ENCODE assay signal across 8 cellular contexts in the genomic region with DNA sequence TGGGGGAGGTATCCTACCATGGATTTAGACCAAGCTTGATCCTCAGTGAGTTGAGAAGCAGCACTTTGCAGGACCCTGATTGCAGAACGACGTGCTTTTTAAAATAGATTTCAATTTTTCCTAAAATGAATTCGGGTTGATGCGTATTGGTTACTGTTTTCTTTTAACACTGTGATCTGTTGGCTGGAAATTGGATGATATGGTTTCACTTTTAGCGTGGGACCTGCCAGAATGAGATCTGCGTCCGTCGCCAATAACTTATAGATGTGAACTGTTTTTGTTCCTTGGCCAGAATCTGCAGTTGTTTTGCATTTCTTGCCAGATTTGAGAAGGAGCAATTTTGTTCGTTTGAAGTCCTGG. TPM values are rescaled to one million over a fixed set of nuclear protein-coding genes. Genes with fewer than 3 reads are reported as not detected.
A peak's percentile ranks its signal among the peaks of the same experiment; 100 is the strongest.
DNase-seq lines count a peak whose midpoint lies in the region; ATAC-seq, FAIRE-seq and TF ChIP-seq lines count a peak whose summit lies in the region.

No MANE protein-coding gene starts in this region.

- H3K9me3 Mint-ChIP-seq in nephron progenitor cell: no peaks in the 10 kb centered on the region

- H3K36me3 Mint-ChIP-seq in nephron progenitor cell (ENCODE audit: low read depth): no peaks in the 10 kb centered on the region

- TF ChIP-seq CTCF in heart left ventricle (IDR thresholded peaks at IDR 0.05) (no peak), endothelial cell of umbilical vein (IDR thresholded peaks at IDR 0.05; ENCODE audit: extremely low read depth in 1 of 2, insufficient read depth in 1 of 2, low read depth in 1 of 2, low read length in 2 of 2) (no peak), nephron progenitor cell (IDR thresholded peaks at IDR 0.05) (no peak)

- H3K9me3 ChIP-seq in heart left ventricle (no peaks in the 10 kb centered on the region), endothelial cell of umbilical vein (replicated peaks; ENCODE audit: control insufficient read depth, insufficient read depth, low read length) (no peaks in the 10 kb centered on the region)

- H3K4me3 ChIP-seq in heart left ventricle (peak overlapping the region; percentile 73 to 100 (median 90)), endothelial cell of umbilical vein (replicated peaks in 1 of 3; ENCODE audit: insufficient read depth in 1 of 3, low read depth in 1 of 3, low read length in 3 of 3) (peak overlapping the region; percentile 31 to 89 (median 87))

- CTCF ChIA-PET in endothelial cell of umbilical vein (lab: Charles Lee): interaction anchor here (0.8 to 3.4 kb wide), 5 partner anchors 13 to 66 kb away, joined by 3 to 27 read pairs (median 4); no protein-coding TSS in a partner anchor

- H3K27ac Mint-ChIP-seq in nephron progenitor cell: peak overlapping the region; percentile 95

- H3K4me2 ChIP-seq in endothelial cell of umbilical vein (ENCODE audit: insufficient read depth, low read length): peak overlapping the region; percentile 88

- no peaks in the 10 kb centered on the region for H3K9me1 ChIP-seq in endothelial cell of umbilical vein (replicated peaks; ENCODE audit: control insufficient read depth, extremely low read depth, insufficient read depth, low read length)

- H3K4me3 Mint-ChIP-seq in nephron progenitor cell: peak overlapping the region; percentile 96

- TSS peak; percentile 49 for BruUV-seq in endothelial cell of umbilical vein (replicated peaks; lab: Mats Ljungman, UMichigan)

- DNase-seq in heart left ventricle (no peak), left ventricle myocardium superior (no peak), endothelial cell of umbilical vein (ENCODE audit: low read depth, low spot score) (peak; percentile 64), nephron progenitor cell (no peak), NCI-H2081 (lab: John Stamatoyannopoulos, UW) (no peak)

- WGBS in heart left ventricle, 4 donors: 0 to 1% (median 0%) methylated on average over 9 of the region's 9 CpGs

- H3K27me3 ChIP-seq in heart left ventricle (no peaks in the 10 kb centered on the region), endothelial cell of umbilical vein (ENCODE audit: control insufficient read depth in 2 of 2, insufficient read depth in 2 of 2, low read length in 2 of 2) (no peaks in the 10 kb centered on the region)

- H3K4me1 ChIP-seq in heart left ventricle (peaks cover 0 to 26% (median 13%) of the 10 kb centered on the region in 12 donors), endothelial cell of umbilical vein (ENCODE audit: control insufficient read depth, extremely low read depth, insufficient read depth, low read length) (peaks cover 5% of the 10 kb centered on the region)

- H3K27ac ChIP-seq in heart left ventricle: peak overlapping the region in 11 of 12 donors; percentile 7 to 92 (median 87)
- H3K27ac ChIP-seq in endothelial cell of umbilical vein (ENCODE audit: insufficient read depth, low read depth, low read length): peak overlapping the region; percentile 40

- dilution Hi-C loops in endothelial cell of umbilical vein (cut with MboI; ENCODE audit: extremely low pct_ligation_motif_present, low sequenced_read_pairs): no loop called here

- FAIRE-seq in endothelial cell of umbilical vein (lab: Jason Lieb, UNC): no peak

- H3K4me1 Mint-ChIP-seq in nephron progenitor cell: peaks cover 44% of the 10 kb centered on the region

- no peak for TF ChIP-seq POLR2A in heart left ventricle (IDR thresholded peaks at IDR 0.05)
- TF ChIP-seq POLR2A in endothelial cell of umbilical vein (IDR thresholded peaks at IDR 0.05; ENCODE audit: low read depth, low read length): no peak

- H3K36me3 ChIP-seq in heart left ventricle (peaks cover 0 to 8% (median 0%) of the 10 kb centered on the region in 9 donors), endothelial cell of umbilical vein (ENCODE audit: control insufficient read depth in 2 of 2, extremely low read depth in 1 of 2, insufficient read depth in 2 of 2, low read length in 2 of 2) (peaks cover 0 to 3% of the 10 kb centered on the region in 2 experiments)

- ATAC-seq in heart left ventricle (no peak), left ventricle myocardium superior (no peak), SK-N-SH treated with all-trans-retinoic acid at 6 μM for 48 hours (peak; percentile 15), GM21717 (IDR thresholded peaks at IDR 0.05; ENCODE audit: unreplicated experiment) (no peak), HG03280 (IDR thresholded peaks at IDR 0.05; ENCODE audit: unreplicated experiment) (no peak)

- H3K9ac ChIP-seq in endothelial cell of umbilical vein (replicated peaks; ENCODE audit: extremely low read depth, insufficient read depth, low read length): peak overlapping the region; percentile 72

- no peaks in the 10 kb centered on the region for H4K20me1 ChIP-seq in endothelial cell of umbilical vein (replicated peaks; ENCODE audit: control insufficient read depth, extremely low read depth, insufficient read depth, low read length)

- intact Hi-C loops in heart left ventricle (cut with DNase I) (loop anchor here in 8 of 10 donors (1.0 to 10.0 kb wide), 5 partner anchors 63 to 207 kb away; a partner anchor contains a TSS), left ventricle myocardium superior (cut with micrococcal nuclease) (no loop called here), endothelial cell of umbilical vein (cut with micrococcal nuclease) (loop anchor here (1.0 to 10.0 kb wide), 3 partner anchors 63 to 207 kb away; a partner anchor contains a TSS)

- peaks cover 53% of the 10 kb centered on the region for H3K79me2 ChIP-seq in endothelial cell of umbilical vein (ENCODE audit: control insufficient read depth, insufficient read depth, low read length)

- POLR2A ChIA-PET in endothelial cell of umbilical vein (lab: Charles Lee): interaction anchor here (0.6 to 1.1 kb wide), 2 partner anchors 14 to 101 kb away, joined by 3 to 5 read pairs; no protein-coding TSS in a partner anchor

- peak overlapping the region; percentile 63 for H2AFZ ChIP-seq in endothelial cell of umbilical vein (ENCODE audit: low read depth, low read length)

- peaks cover 3% of the 10 kb centered on the region for H3K27me3 Mint-ChIP-seq in nephron progenitor cell (ENCODE audit: low read depth, poor library complexity)

TF ChIP-seq in SK-N-SH treated with all-trans-retinoic acid at 6 μM for 48 hours, 23 proteins besides CTCF, POLR2A, EP300 and RAD21 (continues in another document):
- TF ChIP-seq TCF4 (CRISPR knock-in tag; IDR thresholded peaks at IDR 0.05; ENCODE audit: borderline replicate concordance): no peak
- no peak for TF ChIP-seq ISL1 (CRISPR knock-in tag; IDR thresholded peaks at IDR 0.05)
- no peak for TF ChIP-seq ZNF70 (CRISPR knock-in tag; IDR thresholded peaks at IDR 0.05)
- TF ChIP-seq SNAI2 (CRISPR knock-in tag; IDR thresholded peaks at IDR 0.05): no peak
- TF ChIP-seq ARNTL (CRISPR knock-in tag; IDR thresholded peaks at IDR 0.05; ENCODE audit: borderline replicate concordance, low read depth): no peak
- TF ChIP-seq TOX (CRISPR knock-in tag; IDR thresholded peaks at IDR 0.05; ENCODE audit: borderline replicate concordance): no peak

TF ChIP-seq in endothelial cell of umbilical vein, 7 proteins besides CTCF, POLR2A, EP300 and RAD21:
- TF ChIP-seq GATA2 (IDR thresholded peaks at IDR 0.05; ENCODE audit: insufficient read depth, insufficient read length, low read depth, low read length) (no peak), MYC (IDR thresholded peaks at IDR 0.05; ENCODE audit: low read depth, low read length) (no peak), POLR2AphosphoS5 (IDR thresholded peaks at IDR 0.05; ENCODE audit: insufficient read depth, low read depth, low read length) (no peak), JUN (IDR thresholded peaks at IDR 0.05; ENCODE audit: borderline replicate concordance, insufficient read depth, insufficient read length, low read depth) (no peak), EZH2 (IDR thresholded peaks at IDR 0.05; ENCODE audit: borderline replicate concordance, low read depth, low read length, severe bottlenecking) (no peak), FOS (IDR thresholded peaks at IDR 0.05; ENCODE audit: borderline replicate concordance, insufficient read depth, low read length) (no peak)
- TF ChIP-seq, protein P1, sequence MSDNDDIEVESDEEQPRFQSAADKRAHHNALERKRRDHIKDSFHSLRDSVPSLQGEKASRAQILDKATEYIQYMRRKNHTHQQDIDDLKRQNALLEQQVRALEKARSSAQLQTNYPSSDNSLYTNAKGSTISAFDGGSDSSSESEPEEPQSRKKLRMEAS (IDR thresholded peaks at IDR 0.05; ENCODE audit: insufficient read depth, insufficient read length): no peak
TF ChIP-seq in endothelial cell of umbilical vein: peak in this region for 0.

RNA-seq across cellular contexts. Expression of a gene that starts 0.7 kb away (rescaled TPM):
- total RNA-seq in heart left ventricle: 10 to 100 TPM; 24.0 to 77.4 (median 33.3) TPM
- polyA plus RNA-seq in heart left ventricle: 10 to 100 TPM in 1 of 2 donors, 1 to 10 TPM in 1; 5.8 to 24.9 TPM
- total RNA-seq in left ventricle myocardium superior: 24.6 TPM
- total RNA-seq in endothelial cell of umbilical vein: 77.5 and 83.2 TPM in 2 replicates
- polyA plus RNA-seq in endothelial cell of umbilical vein: 23.4 and 27.6 TPM in 2 replicates
- 24.6 and 24.9 TPM in 2 replicates for polyA plus RNA-seq in endothelial cell of umbilical vein (2011; cell fraction: cytosol; rRNA removed)
- 36.4 and 52.7 TPM in 2 replicates for polyA plus RNA-seq in endothelial cell of umbilical vein (2011; cell fraction: nucleus; rRNA removed)
- polyA plus RNA-seq in endothelial cell of umbilical vein (2012): 53.3 and 63.6 TPM in 2 replicates
- polyA minus RNA-seq in endothelial cell of umbilical vein: 60.6 and 61.0 TPM in 2 replicates
- polyA minus RNA-seq in endothelial cell of umbilical vein (2011; cell fraction: cytosol; rRNA and poly(A)+ RNA removed): 20.3 TPM
- polyA minus RNA-seq in endothelial cell of umbilical vein (2011; cell fraction: nucleus; rRNA and poly(A)+ RNA removed): 48.4 and 59.0 TPM in 2 replicates
